In genomic region chr10:17668435-17669184, GRCh38 we compare ENCODE assay signal across 12 cellular contexts. TPM values are rescaled to one million over a fixed set of nuclear protein-coding genes. Genes with fewer than 3 reads are reported as not detected.
A peak's percentile ranks its signal among the peaks of the same experiment; 100 is the strongest.
DNase-seq lines count a peak whose midpoint lies in the region; ATAC-seq lines count a peak whose summit lies in the region.
"Had no signal": no experiment of that assay in that cellular context is flagged by ENCODE, and none has a peak within 500 bp of the region (broad histone marks: within the 10 kb centered on the region; RNA-seq: fewer than 3 reads in every experiment).

No MANE protein-coding gene starts in this region.

- POLR2A ChIA-PET in CD8-positive, alpha-beta memory T cell (lab: Charles Lee): no interaction called here

- peak overlapping the region in 5 of 8 donors; percentile 7 to 72 (median 48) for H3K27ac Mint-ChIP-seq in CD8-positive, alpha-beta memory T cell
- peak overlapping the region; percentile 90 for H3K27ac Mint-ChIP-seq in central memory CD8-positive, alpha-beta T cell (ENCODE audit: low read depth)

- intact Hi-C loops in left cardiac atrium (cut with DNase I): no loop called here

- no peaks in the 10 kb centered on the region for H3K9me3 Mint-ChIP-seq in CD8-positive, alpha-beta memory T cell
- H3K9me3 Mint-ChIP-seq in central memory CD8-positive, alpha-beta T cell: no peaks in the 10 kb centered on the region

- no peaks in the 10 kb centered on the region for H3K9me3 ChIP-seq in CD8-positive, alpha-beta memory T cell (ENCODE audit: low read length)
- H3K9me3 ChIP-seq: tibial nerve had no signal

- H3K36me3 Mint-ChIP-seq in CD8-positive, alpha-beta memory T cell: peaks cover 0 to 2% (median 0%) of the 10 kb centered on the region in 3 donors
- H3K36me3 Mint-ChIP-seq in central memory CD8-positive, alpha-beta T cell (ENCODE audit: insufficient read depth): peaks cover 5% of the 10 kb centered on the region

- no peak for DNase-seq in CD8-positive, alpha-beta memory T cell
- DNase-seq in central memory CD8-positive, alpha-beta T cell (ENCODE audit: low spot score in 2 of 2): no peak
- DNase-seq in NK-92 treated with Interleukin-12 subunit alpha and Interleukin-12 subunit beta, amount 100 ng/mL, for 24 hours (lab: John Stamatoyannopoulos, UW): no peak
- DNase-seq in NCI-H2081 treated with DMSO at 0.1 percent for 48 hours (lab: John Stamatoyannopoulos, UW): no peak
- DNase-seq in SHP77 (lab: John Stamatoyannopoulos, UW): no peak
- DNase-seq in left cardiac atrium: no peak
- DNase-seq: stimulated activated CD4-positive, alpha-beta T cell treated with anti-CD3 and anti-CD28 coated beads, Interleukin-2, amount 100 ng/mL, for 48 hours had no signal

- no peaks in the 10 kb centered on the region for H3K36me3 ChIP-seq in CD8-positive, alpha-beta memory T cell (ENCODE audit: insufficient read depth, low read length)
- H3K36me3 ChIP-seq: tibial nerve had no signal

- CTCF ChIA-PET in CD8-positive, alpha-beta memory T cell (lab: Charles Lee): no interaction called here

- H3K4me1 Mint-ChIP-seq in CD8-positive, alpha-beta memory T cell: peaks cover 32 to 67% (median 49%) of the 10 kb centered on the region in 3 donors
- H3K4me1 Mint-ChIP-seq in central memory CD8-positive, alpha-beta T cell: peaks cover 49% of the 10 kb centered on the region

- no peak overlapping the region for H3K4me3 ChIP-seq in CD8-positive, alpha-beta memory T cell (ENCODE audit: low read length)
- H3K4me3 ChIP-seq: hepatocyte, tibial nerve had no signal

- no peaks in the 10 kb centered on the region for H3K27me3 ChIP-seq in CD8-positive, alpha-beta memory T cell (ENCODE audit: insufficient read depth, low read length, poor library complexity, severe bottlenecking)
- H3K27me3 ChIP-seq: hepatocyte, tibial nerve had no signal

- peak overlapping the region; percentile 0 to 79 (median 32) for H3K4me3 Mint-ChIP-seq in CD8-positive, alpha-beta memory T cell
- no peak overlapping the region for H3K4me3 Mint-ChIP-seq in central memory CD8-positive, alpha-beta T cell

- no peaks in the 10 kb centered on the region for H3K27me3 Mint-ChIP-seq in CD8-positive, alpha-beta memory T cell
- no peaks in the 10 kb centered on the region for H3K27me3 Mint-ChIP-seq in central memory CD8-positive, alpha-beta T cell

- peaks cover 8% of the 10 kb centered on the region for H3K4me1 ChIP-seq in CD8-positive, alpha-beta memory T cell (ENCODE audit: insufficient read depth, low read length)

- H3K27ac ChIP-seq in CD8-positive, alpha-beta memory T cell (ENCODE audit: low read depth, low read length): no peak overlapping the region
- H3K27ac ChIP-seq: hepatocyte had no signal

- ATAC-seq in GM19372 (IDR thresholded peaks at IDR 0.05; ENCODE audit: low read depth, unreplicated experiment): peak; percentile 28
- peak; percentile 18 for ATAC-seq in HG03196 (IDR thresholded peaks at IDR 0.05; ENCODE audit: unreplicated experiment)
- no peak for ATAC-seq in central memory CD8-positive, alpha-beta T cell (replicated peaks; ENCODE audit: extremely low read depth, poor library complexity, severe bottlenecking)
- no peak for ATAC-seq in left cardiac atrium
- ATAC-seq: Right ventricle myocardium inferior had no signal

RNA-seq across cellular contexts. Expression of gene STAM, which starts 24.7 kb away (rescaled TPM):
- 10 to 100 TPM; 18.5 to 22.3 TPM for total RNA-seq in CD8-positive, alpha-beta memory T cell
- 7.8 TPM for polyA plus RNA-seq in CD8-positive, alpha-beta memory T cell
- 10 to 100 TPM; 17.3 to 27.5 TPM for total RNA-seq in left cardiac atrium

RNA-seq across cellular contexts. Expression of gene HACD1, which starts 51.4 kb away (rescaled TPM):
- 1 to 10 TPM; 1.9 to 2.2 TPM for total RNA-seq in CD8-positive, alpha-beta memory T cell
- polyA plus RNA-seq in CD8-positive, alpha-beta memory T cell: 1.1 TPM
- total RNA-seq in left cardiac atrium: 100 to 1,000 TPM; 104 to 151 TPM

Comparison
In these comparisons a context has a peak if more than half of its experiments do, and no peak if none do; other contexts are left out.
1. ATAC-seq: peak in GM19372 (single experiment) and HG03196 (single experiment); none in central memory CD8-positive, alpha-beta T cell (single experiment) and left cardiac atrium (0 of 2).
2. RNA of gene HACD1, which starts 51.4 kb away (total RNA-seq): 104 to 151 TPM in left cardiac atrium; 1.9 to 2.2 TPM in CD8-positive, alpha-beta memory T cell; every median in the first group is over 10 times any median in the second.